22 cellular contexts compared by ENCODE assay signal in the genomic region with DNA sequence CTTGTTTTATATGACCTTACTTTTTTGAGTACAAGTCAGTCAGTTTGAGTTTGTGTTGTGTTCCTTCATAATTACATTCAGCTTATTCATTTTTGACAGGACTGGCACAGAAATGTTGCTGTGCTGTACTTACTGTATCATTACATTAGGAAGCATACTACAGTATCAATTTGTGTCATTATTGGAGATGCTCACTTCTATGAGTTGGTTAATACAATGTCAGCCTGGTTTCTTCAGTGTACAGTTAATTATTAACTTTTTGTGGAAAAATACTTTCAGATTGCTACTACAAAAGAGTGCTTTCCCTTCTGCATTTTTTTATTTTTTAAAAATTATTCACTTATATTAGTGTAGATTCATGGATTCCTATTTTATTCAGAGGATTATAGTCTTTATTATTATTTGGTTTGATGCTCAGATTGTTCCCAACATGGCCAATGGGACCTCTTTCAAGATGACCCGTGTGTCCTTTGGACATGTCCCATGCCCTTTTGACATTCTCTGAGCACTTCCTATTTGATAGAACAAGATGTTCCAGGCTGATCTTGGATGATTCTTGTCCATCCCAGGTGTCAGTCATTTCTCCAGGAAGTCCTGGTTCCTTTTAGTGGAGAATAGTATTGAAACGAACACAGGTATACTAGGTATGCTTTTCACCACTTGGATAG.
DNase-seq lines count a peak whose midpoint lies in the region; ATAC-seq and TF ChIP-seq lines count a peak whose summit lies in the region.
"Had no signal": no experiment of that assay in that cellular context is flagged by ENCODE, and none has a peak within 500 bp of the region (broad histone marks: within the 10 kb centered on the region; RNA-seq: fewer than 3 reads in every experiment).

No MANE protein-coding gene starts in this region.

- no peaks in the 10 kb centered on the region for H3K27me3 Mint-ChIP-seq in chondrocyte (ENCODE audit: low read depth)
- no peaks in the 10 kb centered on the region for H3K27me3 Mint-ChIP-seq in T-helper 2 cell treated with Interferon-gamma antibody and Interleukin-4, amounts not matched to agents 5 μg/mL and 100 μg/mL, for 36 hours (ENCODE audit: low read depth)
- H3K27me3 Mint-ChIP-seq: CD4-positive, alpha-beta T cell had no signal

- no peak for TF ChIP-seq POLR2A in erythroblast (IDR thresholded peaks at IDR 0.05; ENCODE audit: low read length)

- H3K4me3 Mint-ChIP-seq in chondrocyte (ENCODE audit: unreplicated experiment) = no peak overlapping the region
- no peak overlapping the region for H3K4me3 Mint-ChIP-seq in T-helper 2 cell treated with Interferon-gamma antibody and Interleukin-4, amounts not matched to agents 5 μg/mL and 100 μg/mL, for 36 hours
- H3K4me3 Mint-ChIP-seq: CD4-positive, alpha-beta T cell; HFFc6 had no signal

- peaks cover 44% of the 10 kb centered on the region for H3K4me1 Mint-ChIP-seq in chondrocyte (ENCODE audit: low read depth)
- no peaks in the 10 kb centered on the region for H3K4me1 Mint-ChIP-seq in T-helper 2 cell treated with Interferon-gamma antibody and Interleukin-4, amounts not matched to agents 5 μg/mL and 100 μg/mL, for 36 hours (ENCODE audit: low read depth)

- H3K36me3 Mint-ChIP-seq in chondrocyte (ENCODE audit: low read depth) = peaks cover 11% of the 10 kb centered on the region
- peaks cover 37% of the 10 kb centered on the region for H3K36me3 Mint-ChIP-seq in T-helper 2 cell treated with Interferon-gamma antibody and Interleukin-4, amounts not matched to agents 5 μg/mL and 100 μg/mL, for 36 hours (ENCODE audit: low read depth)

- H3K9me3 Mint-ChIP-seq in chondrocyte (ENCODE audit: low read depth) = no peaks in the 10 kb centered on the region
- no peaks in the 10 kb centered on the region for H3K9me3 Mint-ChIP-seq in T-helper 2 cell treated with Interferon-gamma antibody and Interleukin-4, amounts not matched to agents 5 μg/mL and 100 μg/mL, for 36 hours
- H3K9me3 Mint-ChIP-seq: CD4-positive, alpha-beta T cell; HFFc6 had no signal

- ATAC-seq in GM18909 (IDR thresholded peaks at IDR 0.05; ENCODE audit: poor library complexity, unreplicated experiment) = peak; percentile 63
- ATAC-seq in HG03342 (IDR thresholded peaks at IDR 0.05; ENCODE audit: unreplicated experiment) = peak; percentile 45
- ATAC-seq: mucosa of descending colon, SK-N-SH treated with all-trans-retinoic acid at 6 μM for 48 hours had no signal

- TF ChIP-seq CTCF in chondrocyte (IDR thresholded peaks at IDR 0.05) = no peak

- H3K27ac Mint-ChIP-seq in chondrocyte (ENCODE audit: unreplicated experiment) = peak overlapping the region; percentile 81
- no peak overlapping the region for H3K27ac Mint-ChIP-seq in T-helper 2 cell treated with Interferon-gamma antibody and Interleukin-4, amounts not matched to agents 5 μg/mL and 100 μg/mL, for 36 hours
- H3K27ac Mint-ChIP-seq: CD4-positive, alpha-beta T cell; HFFc6 had no signal

- DNase-seq in chondrocyte (ENCODE audit: low spot score) (no peak), renal cortical epithelial cell (ENCODE audit: low read depth) (peak; percentile 38), erythroblast (lab: John Stamatoyannopoulos, UW) (no peak), ureter (ENCODE audit: low spot score) (no peak), GM19238 (ENCODE audit: insufficient read length, low spot score) (no peak)
- no peak for DNase-seq in T-helper 2 cell treated with Interferon-gamma antibody and Interleukin-4, amounts not matched to agents 5 μg/mL and 100 μg/mL, for 36 hours (ENCODE audit: low spot score)
- DNase-seq: activated CD4-positive, alpha-beta T cell treated with anti-CD3 and anti-CD28 coated beads, Interleukin-2, amount 50 U/mL, for 1 hour; activated naive CD4-positive, alpha-beta T cell treated with anti-CD3 and anti-CD28 coated beads, Interleukin-2, amount 50 U/mL, for 16 hours; caudate nucleus; CD4-positive, alpha-beta T cell; GM23248; HFFc6; islet precursor cell; lower lobe of right lung; mucosa of descending colon; NCI-H1105; OCI-M1; stimulated activated CD8-positive, alpha-beta memory T cell treated with anti-CD3 and anti-CD28 coated beads, Interleukin-4, amount 100 ng/mL, for 48 hours; T-helper 9 cell had no signal
